Comparison of ENCODE assay signal across 1 cellular context in the genomic region with DNA sequence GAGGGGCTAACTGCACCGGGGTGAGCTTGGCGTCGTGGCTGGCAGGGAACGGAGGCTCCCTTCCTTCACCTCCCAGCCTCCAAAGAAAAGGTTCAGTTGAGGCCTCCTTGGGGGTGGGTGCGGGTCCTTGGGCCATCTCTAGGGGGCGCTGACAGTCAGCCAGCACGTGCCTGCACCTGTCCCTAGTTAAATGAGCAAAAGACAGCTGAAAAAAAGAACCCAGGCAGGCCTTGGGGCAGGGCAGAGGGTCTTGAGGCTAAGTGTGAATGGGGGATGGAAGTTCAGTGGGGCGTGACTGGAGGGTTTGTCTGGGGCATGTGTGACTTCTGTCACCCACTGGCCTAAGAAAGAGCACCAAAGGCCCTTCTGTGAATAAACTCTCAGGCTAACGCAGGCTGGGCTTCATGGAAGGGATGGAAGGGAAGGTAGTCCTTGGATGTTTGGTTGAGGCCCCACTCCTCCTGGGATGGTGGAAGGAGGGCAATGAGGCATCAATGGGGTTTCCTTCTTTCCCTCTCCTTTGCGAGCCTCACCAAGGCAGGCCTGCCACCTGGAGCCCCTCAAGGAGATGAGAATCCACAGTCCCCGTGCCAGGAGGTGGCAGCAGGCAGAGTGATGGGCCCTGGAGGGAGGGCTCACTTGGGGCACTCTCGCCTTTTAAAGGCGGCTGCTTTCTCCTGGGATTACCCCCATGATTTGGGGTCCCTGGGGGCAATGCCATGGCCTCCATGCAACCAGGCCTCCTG.
TF ChIP-seq lines count a peak whose summit lies in the region.

No MANE protein-coding gene starts in this region.

TF ChIP-seq in K562, 482 proteins besides CTCF, POLR2A, EP300 and RAD21 (continued from another document and continues in another):
- TF ChIP-seq, protein P1, sequence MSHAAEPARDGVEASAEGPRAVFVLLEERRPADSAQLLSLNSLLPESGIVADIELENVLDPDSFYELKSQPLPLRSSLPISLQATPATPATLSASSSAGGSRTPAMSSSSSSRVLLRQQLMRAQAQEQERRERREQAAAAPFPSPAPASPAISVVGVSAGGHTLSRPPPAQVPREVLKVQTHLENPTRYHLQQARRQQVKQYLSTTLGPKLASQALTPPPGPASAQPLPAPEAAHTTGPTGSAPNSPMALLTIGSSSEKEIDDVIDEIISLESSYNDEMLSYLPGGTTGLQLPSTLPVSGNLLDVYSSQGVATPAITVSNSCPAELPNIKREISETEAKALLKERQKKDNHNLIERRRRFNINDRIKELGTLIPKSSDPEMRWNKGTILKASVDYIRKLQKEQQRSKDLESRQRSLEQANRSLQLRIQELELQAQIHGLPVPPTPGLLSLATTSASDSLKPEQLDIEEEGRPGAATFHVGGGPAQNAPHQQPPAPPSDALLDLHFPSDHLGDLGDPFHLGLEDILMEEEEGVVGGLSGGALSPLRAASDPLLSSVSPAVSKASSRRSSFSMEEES (CRISPR knock-in tag; IDR thresholded peaks at IDR 0.05): no peak
- TF ChIP-seq, protein P2, sequence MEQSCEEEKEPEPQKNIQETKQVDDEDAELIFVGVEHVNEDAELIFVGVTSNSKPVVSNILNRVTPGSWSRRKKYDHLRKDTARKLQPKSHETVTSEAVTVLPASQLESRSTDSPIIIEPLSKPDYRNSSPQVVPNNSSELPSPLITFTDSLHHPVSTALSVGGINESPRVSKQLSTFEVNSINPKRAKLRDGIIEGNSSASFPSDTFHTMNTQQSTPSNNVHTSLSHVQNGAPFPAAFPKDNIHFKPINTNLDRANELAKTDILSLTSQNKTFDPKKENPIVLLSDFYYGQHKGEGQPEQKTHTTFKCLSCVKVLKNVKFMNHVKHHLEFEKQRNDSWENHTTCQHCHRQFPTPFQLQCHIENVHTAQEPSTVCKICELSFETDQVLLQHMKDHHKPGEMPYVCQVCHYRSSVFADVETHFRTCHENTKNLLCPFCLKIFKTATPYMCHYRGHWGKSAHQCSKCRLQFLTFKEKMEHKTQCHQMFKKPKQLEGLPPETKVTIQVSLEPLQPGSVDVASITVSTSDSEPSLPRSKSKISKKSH (CRISPR knock-in tag; IDR thresholded peaks at IDR 0.05): no peak
- TF ChIP-seq ZNF239 (CRISPR knock-in tag; IDR thresholded peaks at IDR 0.05) (no peak), TEAD2 (tag; IDR thresholded peaks at IDR 0.05) (no peak), YBX1 (IDR thresholded peaks at IDR 0.05) (no peak), KLF16 (IDR thresholded peaks at IDR 0.05) (0 out of 2 replicates have a peak, but pooled peaks have one; percentile 28), NFE2 (IDR thresholded peaks at IDR 0.05; ENCODE audit: low read depth) (no peak), ZNF134 (CRISPR knock-in tag; conservative IDR thresholded peaks at IDR 0.05) (no peak), ZNF766 (CRISPR knock-in tag; conservative IDR thresholded peaks at IDR 0.05) (0 out of 2 replicates have a peak, but pooled peaks have one; percentile 18), SRSF1 (IDR thresholded peaks at IDR 0.05; ENCODE audit: low read depth, low read length) (no peak), SNRNP70 (optimal IDR thresholded peaks at IDR 0.05; ENCODE audit: low read depth, low read length) (no peak), NBN (IDR thresholded peaks at IDR 0.05; ENCODE audit: low read depth) (0 out of 2 replicates have a peak, but pooled peaks have one; percentile 47), MYC (IDR thresholded peaks at IDR 0.05; ENCODE audit: low read depth, low read length) (peak; percentile 90), MYC (CRISPR knock-in tag; IDR thresholded peaks at IDR 0.05; ENCODE audit: borderline replicate concordance, low read depth) (no peak), NR2C1 (IDR thresholded peaks at IDR 0.05) (no peak), NR2C1 (tag; IDR thresholded peaks at IDR 0.05) (no peak), NFRKB (IDR thresholded peaks at IDR 0.05; ENCODE audit: low read depth) (0 out of 2 replicates have a peak, but pooled peaks have one; percentile 52), GABPB1 (CRISPR knock-in tag; IDR thresholded peaks at IDR 0.05) (no peak), HNRNPUL1 (IDR thresholded peaks at IDR 0.05; ENCODE audit: low read length) (no peak), SMAD2 (IDR thresholded peaks at IDR 0.05; ENCODE audit: low read depth, low read length) (no peak), EP400 (IDR thresholded peaks at IDR 0.05) (no peak), ELF1 (tag; IDR thresholded peaks at IDR 0.05) (no peak), ATF1 (CRISPR knock-in tag; IDR thresholded peaks at IDR 0.05) (no peak), ATF1 (tag; IDR thresholded peaks at IDR 0.05) (0 out of 2 replicates have a peak, but pooled peaks have one; percentile 20), CHD1 (IDR thresholded peaks at IDR 0.05; ENCODE audit: low read length) (no peak), XRCC4 (IDR thresholded peaks at IDR 0.05; ENCODE audit: extremely low read depth, insufficient read depth, insufficient read length) (no peak), MEIS2 (IDR thresholded peaks at IDR 0.05; ENCODE audit: partially characterized antibody) (no peak), ZEB2 (IDR thresholded peaks at IDR 0.05) (peak; percentile 42; the same call in 1 of the 2 replicates), BDP1 (IDR thresholded peaks at IDR 0.05; ENCODE audit: insufficient read depth, insufficient read length) (no peak), ZNF12 (CRISPR knock-in tag; IDR thresholded peaks at IDR 0.05) (no peak), PRPF4 (IDR thresholded peaks at IDR 0.05; ENCODE audit: insufficient read depth, low read depth, low read length, poor library complexity, severe bottlenecking) (no peak), SRF (CRISPR knock-in tag; IDR thresholded peaks at IDR 0.05) (no peak), FOXM1 (IDR thresholded peaks at IDR 0.05; ENCODE audit: low read depth) (no peak), FOXM1 (CRISPR knock-in tag; IDR thresholded peaks at IDR 0.05; ENCODE audit: low read depth) (no peak), ERF (CRISPR knock-in tag; IDR thresholded peaks at IDR 0.05) (no peak), JUND (IDR thresholded peaks at IDR 0.05; ENCODE audit: borderline replicate concordance, low read depth, low read length) (no peak), JUND (tag; IDR thresholded peaks at IDR 0.05; ENCODE audit: borderline replicate concordance, low read depth, low read length) (no peak), KLF13 (tag; IDR thresholded peaks at IDR 0.05; ENCODE audit: borderline replicate concordance, low read depth) (no peak), ZNF3 (CRISPR knock-in tag; IDR thresholded peaks at IDR 0.05) (no peak), RBM25 (IDR thresholded peaks at IDR 0.05; ENCODE audit: low read depth, low read length, severe bottlenecking) (no peak), RFX5 (IDR thresholded peaks at IDR 0.05; ENCODE audit: low read depth, low read length) (no peak), KDM1A (IDR thresholded peaks at IDR 0.05) (no peak), POLR2G (IDR thresholded peaks at IDR 0.05; ENCODE audit: low read depth, low read length) (no peak), HDAC8 (tag; IDR thresholded peaks at IDR 0.05) (no peak), FOXP1 (CRISPR knock-in tag; IDR thresholded peaks at IDR 0.05) (no peak), MXI1 (IDR thresholded peaks at IDR 0.05; ENCODE audit: low read depth, low read length) (no peak)
- TF ChIP-seq, protein P3, sequence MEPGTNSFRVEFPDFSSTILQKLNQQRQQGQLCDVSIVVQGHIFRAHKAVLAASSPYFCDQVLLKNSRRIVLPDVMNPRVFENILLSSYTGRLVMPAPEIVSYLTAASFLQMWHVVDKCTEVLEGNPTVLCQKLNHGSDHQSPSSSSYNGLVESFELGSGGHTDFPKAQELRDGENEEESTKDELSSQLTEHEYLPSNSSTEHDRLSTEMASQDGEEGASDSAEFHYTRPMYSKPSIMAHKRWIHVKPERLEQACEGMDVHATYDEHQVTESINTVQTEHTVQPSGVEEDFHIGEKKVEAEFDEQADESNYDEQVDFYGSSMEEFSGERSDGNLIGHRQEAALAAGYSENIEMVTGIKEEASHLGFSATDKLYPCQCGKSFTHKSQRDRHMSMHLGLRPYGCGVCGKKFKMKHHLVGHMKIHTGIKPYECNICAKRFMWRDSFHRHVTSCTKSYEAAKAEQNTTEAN (CRISPR knock-in tag; IDR thresholded peaks at IDR 0.05): no peak
- TF ChIP-seq, protein P4, sequence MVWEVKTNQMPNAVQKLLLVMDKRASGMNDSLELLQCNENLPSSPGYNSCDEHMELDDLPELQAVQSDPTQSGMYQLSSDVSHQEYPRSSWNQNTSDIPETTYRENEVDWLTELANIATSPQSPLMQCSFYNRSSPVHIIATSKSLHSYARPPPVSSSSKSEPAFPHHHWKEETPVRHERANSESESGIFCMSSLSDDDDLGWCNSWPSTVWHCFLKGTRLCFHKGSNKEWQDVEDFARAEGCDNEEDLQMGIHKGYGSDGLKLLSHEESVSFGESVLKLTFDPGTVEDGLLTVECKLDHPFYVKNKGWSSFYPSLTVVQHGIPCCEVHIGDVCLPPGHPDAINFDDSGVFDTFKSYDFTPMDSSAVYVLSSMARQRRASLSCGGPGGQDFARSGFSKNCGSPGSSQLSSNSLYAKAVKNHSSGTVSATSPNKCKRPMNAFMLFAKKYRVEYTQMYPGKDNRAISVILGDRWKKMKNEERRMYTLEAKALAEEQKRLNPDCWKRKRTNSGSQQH (CRISPR knock-in tag; IDR thresholded peaks at IDR 0.05): no peak
- TF ChIP-seq, protein P5, sequence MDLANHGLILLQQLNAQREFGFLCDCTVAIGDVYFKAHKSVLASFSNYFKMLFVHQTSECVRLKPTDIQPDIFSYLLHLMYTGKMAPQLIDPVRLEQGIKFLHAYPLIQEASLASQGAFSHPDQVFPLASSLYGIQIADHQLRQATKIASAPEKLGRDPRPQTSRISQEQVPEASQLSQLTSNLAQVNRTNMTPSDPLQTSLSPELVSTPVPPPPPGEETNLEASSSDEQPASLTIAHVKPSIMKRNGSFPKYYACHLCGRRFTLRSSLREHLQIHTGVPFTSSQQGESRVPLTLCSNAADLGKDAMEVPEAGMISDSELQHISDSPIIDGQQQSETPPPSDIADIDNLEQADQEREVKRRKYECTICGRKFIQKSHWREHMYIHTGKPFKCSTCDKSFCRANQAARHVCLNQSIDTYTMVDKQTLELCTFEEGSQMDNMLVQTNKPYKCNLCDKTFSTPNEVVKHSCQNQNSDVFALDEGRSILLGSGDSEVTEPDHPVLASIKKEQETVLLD (IDR thresholded peaks at IDR 0.05): peak; percentile 39; the same call in 1 of the 2 replicates
- TF ChIP-seq, protein P6, sequence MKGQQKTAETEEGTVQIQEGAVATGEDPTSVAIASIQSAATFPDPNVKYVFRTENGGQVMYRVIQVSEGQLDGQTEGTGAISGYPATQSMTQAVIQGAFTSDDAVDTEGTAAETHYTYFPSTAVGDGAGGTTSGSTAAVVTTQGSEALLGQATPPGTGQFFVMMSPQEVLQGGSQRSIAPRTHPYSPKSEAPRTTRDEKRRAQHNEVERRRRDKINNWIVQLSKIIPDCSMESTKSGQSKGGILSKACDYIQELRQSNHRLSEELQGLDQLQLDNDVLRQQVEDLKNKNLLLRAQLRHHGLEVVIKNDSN (CRISPR knock-in tag; IDR thresholded peaks at IDR 0.05): peak; percentile 85
- TF ChIP-seq, protein P7, sequence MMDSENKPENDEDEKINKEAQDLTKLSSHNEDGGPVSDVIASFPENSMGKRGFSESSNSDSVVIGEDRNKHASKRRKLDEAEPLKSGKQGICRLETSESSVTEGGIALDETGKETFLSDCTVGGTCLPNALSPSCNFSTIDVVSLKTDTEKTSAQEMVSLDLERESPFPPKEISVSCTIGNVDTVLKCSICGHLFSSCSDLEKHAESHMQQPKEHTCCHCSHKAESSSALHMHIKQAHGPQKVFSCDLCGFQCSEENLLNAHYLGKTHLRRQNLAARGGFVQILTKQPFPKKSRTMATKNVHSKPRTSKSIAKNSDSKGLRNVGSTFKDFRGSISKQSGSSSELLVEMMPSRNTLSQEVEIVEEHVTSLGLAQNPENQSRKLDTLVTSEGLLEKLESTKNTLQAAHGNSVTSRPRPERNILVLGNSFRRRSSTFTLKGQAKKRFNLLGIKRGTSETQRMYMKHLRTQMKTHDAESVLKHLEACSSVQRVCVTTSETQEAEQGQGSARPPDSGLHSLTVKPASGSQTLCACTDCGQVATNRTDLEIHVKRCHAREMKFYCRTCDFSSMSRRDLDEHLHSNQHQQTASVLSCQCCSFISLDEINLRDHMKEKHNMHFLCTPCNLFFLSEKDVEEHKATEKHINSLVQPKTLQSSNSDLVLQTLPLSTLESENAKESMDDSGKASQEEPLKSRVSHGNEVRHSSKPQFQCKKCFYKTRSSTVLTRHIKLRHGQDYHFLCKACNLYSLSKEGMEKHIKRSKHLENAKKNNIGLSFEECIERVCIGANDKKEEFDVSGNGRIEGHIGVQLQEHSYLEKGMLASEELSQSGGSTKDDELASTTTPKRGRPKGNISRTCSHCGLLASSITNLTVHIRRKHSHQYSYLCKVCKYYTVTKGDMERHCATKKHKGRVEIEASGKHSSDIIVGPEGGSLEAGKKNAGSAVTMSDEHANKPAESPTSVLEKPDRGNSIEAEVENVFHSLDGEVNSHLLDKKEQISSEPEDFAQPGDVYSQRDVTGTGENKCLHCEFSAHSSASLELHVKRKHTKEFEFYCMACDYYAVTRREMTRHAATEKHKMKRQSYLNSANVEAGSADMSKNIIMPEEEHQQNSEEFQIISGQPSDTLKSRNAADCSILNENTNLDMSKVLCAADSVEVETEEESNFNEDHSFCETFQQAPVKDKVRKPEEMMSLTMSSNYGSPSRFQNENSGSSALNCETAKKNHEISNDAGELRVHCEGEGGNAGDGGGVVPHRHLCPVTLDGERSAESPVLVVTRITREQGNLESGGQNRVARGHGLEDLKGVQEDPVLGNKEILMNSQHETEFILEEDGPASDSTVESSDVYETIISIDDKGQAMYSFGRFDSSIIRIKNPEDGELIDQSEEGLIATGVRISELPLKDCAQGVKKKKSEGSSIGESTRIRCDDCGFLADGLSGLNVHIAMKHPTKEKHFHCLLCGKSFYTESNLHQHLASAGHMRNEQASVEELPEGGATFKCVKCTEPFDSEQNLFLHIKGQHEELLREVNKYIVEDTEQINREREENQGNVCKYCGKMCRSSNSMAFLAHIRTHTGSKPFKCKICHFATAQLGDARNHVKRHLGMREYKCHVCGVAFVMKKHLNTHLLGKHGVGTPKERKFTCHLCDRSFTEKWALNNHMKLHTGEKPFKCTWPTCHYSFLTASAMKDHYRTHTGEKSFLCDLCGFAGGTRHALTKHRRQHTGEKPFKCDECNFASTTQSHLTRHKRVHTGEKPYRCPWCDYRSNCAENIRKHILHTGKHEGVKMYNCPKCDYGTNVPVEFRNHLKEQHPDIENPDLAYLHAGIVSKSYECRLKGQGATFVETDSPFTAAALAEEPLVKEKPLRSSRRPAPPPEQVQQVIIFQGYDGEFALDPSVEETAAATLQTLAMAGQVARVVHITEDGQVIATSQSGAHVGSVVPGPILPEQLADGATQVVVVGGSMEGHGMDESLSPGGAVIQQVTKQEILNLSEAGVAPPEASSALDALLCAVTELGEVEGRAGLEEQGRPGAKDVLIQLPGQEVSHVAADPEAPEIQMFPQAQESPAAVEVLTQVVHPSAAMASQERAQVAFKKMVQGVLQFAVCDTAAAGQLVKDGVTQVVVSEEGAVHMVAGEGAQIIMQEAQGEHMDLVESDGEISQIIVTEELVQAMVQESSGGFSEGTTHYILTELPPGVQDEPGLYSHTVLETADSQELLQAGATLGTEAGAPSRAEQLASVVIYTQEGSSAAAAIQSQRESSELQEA (IDR thresholded peaks at IDR 0.05; ENCODE audit: low read depth): no peak
- TF ChIP-seq, protein P8, sequence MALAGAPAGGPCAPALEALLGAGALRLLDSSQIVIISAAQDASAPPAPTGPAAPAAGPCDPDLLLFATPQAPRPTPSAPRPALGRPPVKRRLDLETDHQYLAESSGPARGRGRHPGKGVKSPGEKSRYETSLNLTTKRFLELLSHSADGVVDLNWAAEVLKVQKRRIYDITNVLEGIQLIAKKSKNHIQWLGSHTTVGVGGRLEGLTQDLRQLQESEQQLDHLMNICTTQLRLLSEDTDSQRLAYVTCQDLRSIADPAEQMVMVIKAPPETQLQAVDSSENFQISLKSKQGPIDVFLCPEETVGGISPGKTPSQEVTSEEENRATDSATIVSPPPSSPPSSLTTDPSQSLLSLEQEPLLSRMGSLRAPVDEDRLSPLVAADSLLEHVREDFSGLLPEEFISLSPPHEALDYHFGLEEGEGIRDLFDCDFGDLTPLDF (CRISPR knock-in tag; IDR thresholded peaks at IDR 0.05): no peak
